In genomic region chr9:87337335-87338074, GRCh38 we compare ENCODE assay signal across 8 cellular contexts.
A peak's percentile ranks its signal among the peaks of the same experiment; 100 is the strongest.
DNase-seq lines count a peak whose midpoint lies in the region; ATAC-seq lines count a peak whose summit lies in the region.

No MANE protein-coding gene starts in this region.

- no peaks in the 10 kb centered on the region for H3K9me3 ChIP-seq in mesodermal cell (ENCODE audit: control insufficient read depth, low read length)

- H3K79me2 ChIP-seq in ACC112 (ENCODE audit: control insufficient read depth, insufficient read depth, low read length, unreplicated experiment), result no peaks in the 10 kb centered on the region

- peak overlapping the region; percentile 95 for H2AFZ ChIP-seq in ACC112 (ENCODE audit: low read length, unreplicated experiment)

- 0% methylated on average over 1 to 5 of the region's 13 CpGs for WGBS in mesodermal cell (ENCODE audit: insufficient coverage in 2 of 2), 2 experiments

- H3K4me3 ChIP-seq in ACC112 (ENCODE audit: low read depth, low read length) (peak overlapping the region; percentile 80), mesodermal cell (ENCODE audit: extremely low read depth, insufficient read depth, low read length, poor library complexity, severe bottlenecking) (peak overlapping the region; percentile 28)

- peaks cover 5% of the 10 kb centered on the region; the same call in 1 of the 2 replicates for H3K27me3 ChIP-seq in ACC112 (ENCODE audit: insufficient read depth, low read length)

- intact Hi-C loops in posterior vena cava (cut with DNase I), result loop anchor here (5.0 kb wide), 1 partner anchor 325 kb away; no protein-coding TSS in a partner anchor

- peak; percentile 79 for DNase-seq in M059J (ENCODE audit: low read depth)
- peak; percentile 48 for DNase-seq in dedifferentiated amniotic fluid mesenchymal stem cell (ENCODE audit: extremely low spot score)
- DNase-seq in NOMO-1 treated with DMSO at 0.1 percent for 48 hours (lab: John Stamatoyannopoulos, UW; ENCODE audit: unreplicated experiment), result no peak
- no peak for DNase-seq in COR-L47 (lab: John Stamatoyannopoulos, UW)
- no peak for DNase-seq in posterior vena cava (ENCODE audit: low spot score)

- no peak for ATAC-seq in HG03520 (IDR thresholded peaks at IDR 0.05; ENCODE audit: unreplicated experiment)

- H3K27ac ChIP-seq in ACC112 (ENCODE audit: low read depth, low read length) (no peak overlapping the region), mesodermal cell (ENCODE audit: low read depth, low read length, severe bottlenecking) (no peak overlapping the region)

- peaks cover 9% of the 10 kb centered on the region for H3K4me1 ChIP-seq in ACC112 (ENCODE audit: control insufficient read depth, insufficient read depth, low read length, unreplicated experiment)
- peaks cover 8% of the 10 kb centered on the region for H3K4me1 ChIP-seq in mesodermal cell (ENCODE audit: control insufficient read depth, insufficient read depth, low read length, poor library complexity, severe bottlenecking)

- H3K36me3 ChIP-seq in ACC112 (ENCODE audit: insufficient read depth, low read length), result no peaks in the 10 kb centered on the region
- H3K36me3 ChIP-seq in mesodermal cell (ENCODE audit: control insufficient read depth, insufficient read depth, low read length), result no peaks in the 10 kb centered on the region

Comparison
In these comparisons a context has a peak if more than half of its experiments do, and no peak if none do; other contexts are left out.
1. DNase-seq: peak in M059J (single experiment) and dedifferentiated amniotic fluid mesenchymal stem cell (single experiment); none in NOMO-1 treated with DMSO at 0.1 percent for 48 hours (single experiment), COR-L47 (single experiment) and posterior vena cava (single experiment).